Comparison of ENCODE assay signal across 25 cellular contexts in genomic region chr1:219310181-219310728, GRCh38.
DNase-seq lines count a peak whose midpoint lies in the region; ATAC-seq and TF ChIP-seq lines count a peak whose summit lies in the region.
"Had no signal": no experiment of that assay in that cellular context is flagged by ENCODE, and none has a peak within 500 bp of the region (broad histone marks: within the 10 kb centered on the region; RNA-seq: fewer than 3 reads in every experiment).

No MANE protein-coding gene starts in this region.

- no peaks in the 10 kb centered on the region for H3K36me3 ChIP-seq in lower lobe of right lung
- no peaks in the 10 kb centered on the region for H3K36me3 ChIP-seq in heart left ventricle
- no peaks in the 10 kb centered on the region for H3K36me3 ChIP-seq in colonic mucosa
- H3K36me3 ChIP-seq: SJCRH30 had no signal

- ATAC-seq in lower lobe of right lung = peak; percentile 61 to 89
- no peak for ATAC-seq in heart left ventricle
- ATAC-seq: activated CD8-positive, alpha-beta T cell treated with anti-CD3 and anti-CD28 coated beads, Interleukin-2, amount 10 ng/mL, durations not matched to agents 7 days and 5 days; gastroesophageal sphincter; GM12878; T-cell had no signal

- intact Hi-C loops in lower lobe of right lung (cut with DNase I) = no loop called here
- intact Hi-C loops in heart left ventricle (cut with DNase I) = no loop called here
- intact Hi-C loops in colonic mucosa (cut with DNase I) = no loop called here

- TF ChIP-seq CTCF in lower lobe of right lung (IDR thresholded peaks at IDR 0.05) = no peak
- TF ChIP-seq CTCF in heart left ventricle (IDR thresholded peaks at IDR 0.05) = no peak
- TF ChIP-seq CTCF in colonic mucosa (IDR thresholded peaks at IDR 0.05) = no peak

- no peak for TF ChIP-seq POLR2A in heart left ventricle (IDR thresholded peaks at IDR 0.05)

- WGBS in heart left ventricle, 4 donors = 36 to 70% (median 57%) methylated on average over 1 of the region's 1 CpG

- no peak overlapping the region for H3K9ac ChIP-seq in colonic mucosa (ENCODE audit: low read depth in 2 of 2, low read length in 2 of 2)

- H3K4me1 ChIP-seq in lower lobe of right lung = peaks cover 3% of the 10 kb centered on the region
- peaks cover 0 to 16% (median 0%) of the 10 kb centered on the region in 12 donors for H3K4me1 ChIP-seq in heart left ventricle
- H3K4me1 ChIP-seq in colonic mucosa = no peaks in the 10 kb centered on the region
- H3K4me1 ChIP-seq: gastroesophageal sphincter, SJCRH30 had no signal

- H3K9me3 ChIP-seq in lower lobe of right lung = no peaks in the 10 kb centered on the region
- peaks cover 0 to 15% (median 0%) of the 10 kb centered on the region in 12 donors for H3K9me3 ChIP-seq in heart left ventricle
- no peaks in the 10 kb centered on the region for H3K9me3 ChIP-seq in colonic mucosa
- H3K9me3 ChIP-seq: SJCRH30 had no signal

- no peak overlapping the region for H3K27ac ChIP-seq in lower lobe of right lung
- H3K27ac ChIP-seq in heart left ventricle = no peak overlapping the region
- no peak overlapping the region for H3K27ac ChIP-seq in colonic mucosa
- H3K27ac ChIP-seq: gastroesophageal sphincter, SJCRH30 had no signal

- no peaks in the 10 kb centered on the region for H3K27me3 ChIP-seq in lower lobe of right lung (ENCODE audit: low read depth)
- H3K27me3 ChIP-seq in heart left ventricle = no peaks in the 10 kb centered on the region
- no peaks in the 10 kb centered on the region for H3K27me3 ChIP-seq in colonic mucosa
- H3K27me3 ChIP-seq: gastroesophageal sphincter, SJCRH30 had no signal

- DNase-seq in A172 (ENCODE audit: low spot score) (peak; percentile 47), HuH-7 (ENCODE audit: low spot score) (peak; percentile 35), astrocyte of the hippocampus (ENCODE audit: low read depth, low spot score) (peak; percentile 81), lower lobe of right lung (no peak), middle frontal gyrus (ENCODE audit: extremely low spot score, low spot score) (no peak), heart left ventricle (no peak), colonic mucosa (no peak), NCI-H1417 (lab: John Stamatoyannopoulos, UW) (no peak)
- DNase-seq: activated CD4-positive, alpha-beta T cell treated with anti-CD3 and anti-CD28 coated beads for 1 hour; activated CD8-positive, alpha-beta T cell treated with anti-CD3 and anti-CD28 coated beads, Interleukin-2, amount 10 ng/mL, durations not matched to agents 7 days and 5 days; activated gamma-delta T cell treated with Interleukin-2 at 50 U/mL for 16 hours; activated T-cell treated with anti-CD3 and anti-CD28 coated beads, Interleukin-2, amount 50 U/mL, for 1 hour; cortex of kidney; DMS79 treated with DMSO at 0.1 percent for 48 hours; GOT3; IMR-90; kidney; NCI-H1436; NCI-H2107; NCI-H510A; NK-92 treated with Interleukin-12 subunit alpha and Interleukin-12 subunit beta, amount 100 ng/mL, for 24 hours; SJCRH30; T-cell had no signal

- H3K4me3 ChIP-seq in lower lobe of right lung = no peak overlapping the region
- no peak overlapping the region for H3K4me3 ChIP-seq in heart left ventricle
- no peak overlapping the region for H3K4me3 ChIP-seq in colonic mucosa
- H3K4me3 ChIP-seq: gastroesophageal sphincter, GM12878, SJCRH30 had no signal

Comparison
In these comparisons a context has a peak if more than half of its experiments do, and no peak if none do; other contexts are left out.
1. DNase-seq: peak in A172 (single experiment), HuH-7 (single experiment) and astrocyte of the hippocampus (single experiment); none in lower lobe of right lung (single experiment), middle frontal gyrus (single experiment), heart left ventricle (0 of 5), colonic mucosa (single experiment) and NCI-H1417 (0 of 3).
2. ATAC-seq: peak in lower lobe of right lung (2 of 2); none in heart left ventricle (0 of 4).